Comparison of ENCODE assay signal across 10 cellular contexts in genomic region chr19:8017808-8018207, GRCh38. TPM values are rescaled to one million over a fixed set of nuclear protein-coding genes. Genes with fewer than 3 reads are reported as not detected.
DNase-seq lines count a peak whose midpoint lies in the region; ATAC-seq and TF ChIP-seq lines count a peak whose summit lies in the region.
"Had no signal": no experiment of that assay in that cellular context is flagged by ENCODE, and none has a peak within 500 bp of the region (broad histone marks: within the 10 kb centered on the region; RNA-seq: fewer than 3 reads in every experiment).

No MANE protein-coding gene starts in this region.

- H3K36me3 ChIP-seq in stomach, result no peaks in the 10 kb centered on the region

- H3K27ac ChIP-seq in stomach, result no peak overlapping the region

- TF ChIP-seq POLR2A in stomach (IDR thresholded peaks at IDR 0.05), result no peak

- TF ChIP-seq CTCF in retinal pigment epithelial cell (conservative IDR thresholded peaks at IDR 0.05; ENCODE audit: low read depth, low read length) (peak; percentile 14), stomach (IDR thresholded peaks at IDR 0.05) (no peak)

- no peaks in the 10 kb centered on the region for H3K9me3 ChIP-seq in stomach

- no peaks in the 10 kb centered on the region for H3K27me3 ChIP-seq in stomach

- no peak for TF ChIP-seq EP300 in stomach (IDR thresholded peaks at IDR 0.05)

- no peaks in the 10 kb centered on the region for H3K4me1 ChIP-seq in stomach

- WGBS in stomach, 5 donors, result 64 to 78% (median 74%) methylated on average over 14 of the region's 14 CpGs

- ATAC-seq in HG03139 (IDR thresholded peaks at IDR 0.05; ENCODE audit: unreplicated experiment), result no peak

- DNase-seq in NCI-H748 (lab: John Stamatoyannopoulos, UW; ENCODE audit: unreplicated experiment), result peak; percentile 31
- DNase-seq in NCI-H748 treated with DMSO at 0.1 percent for 48 hours (lab: John Stamatoyannopoulos, UW), result no peak
- DNase-seq in NAMALWA (ENCODE audit: low spot score), result peak; percentile 82
- DNase-seq in activated effector memory CD4-positive, alpha-beta T cell treated with anti-CD3 and anti-CD28 coated beads, Interleukin-2, amount 50 U/mL, for 16 hours, result peak; percentile 75
- DNase-seq in retinal pigment epithelial cell (ENCODE audit: low read depth), result no peak
- DNase-seq in nucleus accumbens (lab: John Stamatoyannopoulos, UW), result no peak
- DNase-seq in stomach, result no peak
- DNase-seq: midbrain, NCI-H526 treated with DMSO at 0.1 percent for 48 hours had no signal

- intact Hi-C loops in stomach (cut with DNase I; ENCODE audit: low total_unique reads), result no loop called here

- H3K4me3 ChIP-seq in retinal pigment epithelial cell (ENCODE audit: low read length) (no peak overlapping the region), stomach (no peak overlapping the region)

RNA-seq across cellular contexts. Expression of gene ELAVL1, which starts 12.4 kb away (rescaled TPM):
- 10 to 100 TPM; 11.2 to 50.2 (median 20.2) TPM for total RNA-seq in stomach
- polyA plus RNA-seq in stomach, result 10 to 100 TPM; 14.7 to 25.4 (median 18.5) TPM

RNA-seq across cellular contexts. Expression of gene CCL25, which starts 34.8 kb away (rescaled TPM):
- 1 to 10 TPM in 1 of 5 donors, not detected in 4; 5.1 TPM for total RNA-seq in stomach
- not detected for polyA plus RNA-seq in stomach

Comparison
In these comparisons a context has a peak if more than half of its experiments do, and no peak if none do; other contexts are left out.
1. DNase-seq: peak in NCI-H748 (single experiment), NAMALWA (single experiment) and activated effector memory CD4-positive, alpha-beta T cell treated with anti-CD3 and anti-CD28 coated beads, Interleukin-2, amount 50 U/mL, for 16 hours (single experiment); none in NCI-H748 treated with DMSO at 0.1 percent for 48 hours (single experiment), retinal pigment epithelial cell (single experiment), nucleus accumbens (0 of 56) and stomach (single experiment).